Comparison of ENCODE assay signal across 20 cellular contexts in the genomic region with DNA sequence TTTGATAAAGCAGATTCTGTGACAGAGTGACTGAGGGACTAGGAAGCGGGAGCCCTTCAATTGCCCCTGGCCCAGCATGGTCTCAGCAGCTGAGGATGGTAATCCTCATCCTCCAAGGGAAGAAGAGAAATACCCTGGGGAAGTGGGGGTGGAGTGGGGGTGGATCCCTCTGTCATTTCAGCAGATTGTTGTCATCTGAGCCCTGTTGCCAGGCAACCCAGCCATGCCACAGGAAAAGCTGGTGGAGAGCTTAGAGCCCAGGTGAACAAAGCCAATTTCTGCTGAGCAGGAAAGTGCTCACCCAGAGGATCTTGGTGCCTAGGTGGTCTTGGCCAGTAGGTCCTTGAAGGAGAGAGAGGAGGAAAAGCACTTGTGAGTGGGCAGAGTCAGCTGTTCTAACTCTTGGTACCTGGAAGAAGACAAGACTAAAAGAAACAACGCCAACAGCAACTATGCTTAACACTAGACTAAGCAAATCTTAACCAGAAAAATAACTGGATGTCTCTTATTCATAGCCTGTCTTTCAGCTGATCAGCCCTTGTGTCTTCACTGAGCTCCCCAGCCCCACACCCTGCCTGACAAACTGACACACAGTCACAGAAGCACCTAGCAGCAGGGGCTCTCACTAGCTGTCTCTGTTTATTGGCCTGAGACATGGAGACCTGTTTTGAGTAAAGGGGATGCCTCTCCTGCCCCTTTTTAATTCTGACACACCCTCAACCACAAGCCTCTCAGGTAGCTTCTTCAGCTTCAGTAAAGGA. TPM values are rescaled to one million over a fixed set of nuclear protein-coding genes. Genes with fewer than 3 reads are reported as not detected.
A peak's percentile ranks its signal among the peaks of the same experiment; 100 is the strongest.
DNase-seq lines count a peak whose midpoint lies in the region; TF ChIP-seq lines count a peak whose summit lies in the region.
"Had no signal": no experiment of that assay in that cellular context is flagged by ENCODE, and none has a peak within 500 bp of the region (broad histone marks: within the 10 kb centered on the region; RNA-seq: fewer than 3 reads in every experiment).

No MANE protein-coding gene starts in this region.

- no peaks in the 10 kb centered on the region for H3K36me3 ChIP-seq in neural cell (ENCODE audit: insufficient read depth, low read length)
- no peaks in the 10 kb centered on the region for H3K36me3 ChIP-seq in ascending aorta
- H3K36me3 ChIP-seq: HAP-1, neutrophil, Peyer's patch had no signal

- no peak for TF ChIP-seq CTCF in neural cell (IDR thresholded peaks at IDR 0.05; ENCODE audit: poor library complexity, severe bottlenecking)
- no peak for TF ChIP-seq CTCF in GM10248 (IDR thresholded peaks at IDR 0.05; ENCODE audit: control extremely low read depth, extremely low read depth, low read depth, missing control alignments)
- no peak for TF ChIP-seq CTCF in ascending aorta (IDR thresholded peaks at IDR 0.05)

- no peaks in the 10 kb centered on the region for H3K27me3 ChIP-seq in neural cell (ENCODE audit: insufficient read depth, low read depth, low read length)
- no peaks in the 10 kb centered on the region for H3K27me3 ChIP-seq in ascending aorta
- H3K27me3 ChIP-seq: neutrophil, Peyer's patch had no signal

- peak; percentile 39 for DNase-seq in NCI-H1436 (lab: John Stamatoyannopoulos, UW)
- no peak for DNase-seq in NCI-H1436 treated with DMSO at 0.1 percent for 48 hours (lab: John Stamatoyannopoulos, UW)
- DNase-seq in NCI-H187 (lab: John Stamatoyannopoulos, UW), result peak; percentile 60 to 66
- peak; percentile 19 for DNase-seq in RPMI8226
- no peak for DNase-seq in activated CD8-positive, alpha-beta memory T cell treated with anti-CD3 and anti-CD28 coated beads for 24 hours
- DNase-seq in GM10248 (ENCODE audit: extremely low spot score), result no peak
- DNase-seq in ascending aorta (ENCODE audit: low spot score in 2 of 2), result no peak
- DNase-seq: activated B cell treated with CpG ODN at 0.5 μM for 24 hours; Caco-2; effector memory CD8-positive, alpha-beta T cell; foreskin fibroblast; IMR-90; NCI-H1694 treated with DMSO at 0.1 percent for 48 hours; Peyer's patch; stimulated activated naive CD8-positive, alpha-beta T cell treated with anti-CD3 and anti-CD28 coated beads, Interleukin-15, Interleukin-2, amounts not matched to agents 100 U/mL and 50 U/mL, for 24 hours had no signal

- POLR2A ChIA-PET in GM10248 (lab: Yijun Ruan, JAX), result no interaction called here

- TF ChIP-seq EP300 in neural cell (conservative IDR thresholded peaks at IDR 0.05; ENCODE audit: poor library complexity, severe bottlenecking), result peak; percentile 83

- H3K27ac ChIP-seq in neural cell (ENCODE audit: low read length) (peak overlapping the region; percentile 88), ascending aorta (no peak overlapping the region)
- H3K27ac ChIP-seq: A549, neutrophil, Peyer's patch had no signal

- H3K9ac ChIP-seq in neural cell (ENCODE audit: low read length), result peak overlapping the region; percentile 56

- peak overlapping the region; percentile 28 for H2AFZ ChIP-seq in neural cell (ENCODE audit: low read depth, low read length)

- no peaks in the 10 kb centered on the region for H3F3A ChIP-seq in neural cell (ENCODE audit: insufficient read depth, low read length, poor library complexity, severe bottlenecking)

- H3K79me2 ChIP-seq in neural cell (replicated peaks; ENCODE audit: insufficient read depth, low read length), result no peaks in the 10 kb centered on the region

- H3K9me3 ChIP-seq in neural cell (ENCODE audit: low read length) (no peaks in the 10 kb centered on the region), ascending aorta (peaks cover 0 to 6% of the 10 kb centered on the region in 2 donors)
- H3K9me3 ChIP-seq: HAP-1, neutrophil had no signal

- no peaks in the 10 kb centered on the region for H3K9me2 ChIP-seq in neural cell (ENCODE audit: insufficient read depth, low read length)

- H3K4me2 ChIP-seq in neural cell (ENCODE audit: low read length), result peak overlapping the region; percentile 37
- H3K4me2 ChIP-seq: A549 had no signal

- H3K4me1 ChIP-seq in ascending aorta, result no peaks in the 10 kb centered on the region
- H3K4me1 ChIP-seq: A549, Caco-2, HAP-1, Peyer's patch had no signal

- intact Hi-C loops in ascending aorta (cut with DNase I), result no loop called here

- CTCF ChIA-PET in GM10248 (lab: Yijun Ruan, JAX), result interaction anchor here (0.8 to 1.8 kb wide), 3 partner anchors 10 to 65 kb away, joined by 3 to 4 read pairs (median 3); no protein-coding TSS in a partner anchor

- H3K4me3 ChIP-seq in neural cell (ENCODE audit: low read length) (peak overlapping the region; percentile 39), ascending aorta (no peak overlapping the region)
- H3K4me3 ChIP-seq: A549, HAP-1, Peyer's patch had no signal

- no peaks in the 10 kb centered on the region for H4K20me1 ChIP-seq in neural cell (ENCODE audit: insufficient read depth)

- TF ChIP-seq RAD21 in neural cell (conservative IDR thresholded peaks at IDR 0.05), result no peak

TF ChIP-seq in neural cell, 6 proteins besides CTCF, POLR2A, EP300 and RAD21:
- TF ChIP-seq, protein P1, sequence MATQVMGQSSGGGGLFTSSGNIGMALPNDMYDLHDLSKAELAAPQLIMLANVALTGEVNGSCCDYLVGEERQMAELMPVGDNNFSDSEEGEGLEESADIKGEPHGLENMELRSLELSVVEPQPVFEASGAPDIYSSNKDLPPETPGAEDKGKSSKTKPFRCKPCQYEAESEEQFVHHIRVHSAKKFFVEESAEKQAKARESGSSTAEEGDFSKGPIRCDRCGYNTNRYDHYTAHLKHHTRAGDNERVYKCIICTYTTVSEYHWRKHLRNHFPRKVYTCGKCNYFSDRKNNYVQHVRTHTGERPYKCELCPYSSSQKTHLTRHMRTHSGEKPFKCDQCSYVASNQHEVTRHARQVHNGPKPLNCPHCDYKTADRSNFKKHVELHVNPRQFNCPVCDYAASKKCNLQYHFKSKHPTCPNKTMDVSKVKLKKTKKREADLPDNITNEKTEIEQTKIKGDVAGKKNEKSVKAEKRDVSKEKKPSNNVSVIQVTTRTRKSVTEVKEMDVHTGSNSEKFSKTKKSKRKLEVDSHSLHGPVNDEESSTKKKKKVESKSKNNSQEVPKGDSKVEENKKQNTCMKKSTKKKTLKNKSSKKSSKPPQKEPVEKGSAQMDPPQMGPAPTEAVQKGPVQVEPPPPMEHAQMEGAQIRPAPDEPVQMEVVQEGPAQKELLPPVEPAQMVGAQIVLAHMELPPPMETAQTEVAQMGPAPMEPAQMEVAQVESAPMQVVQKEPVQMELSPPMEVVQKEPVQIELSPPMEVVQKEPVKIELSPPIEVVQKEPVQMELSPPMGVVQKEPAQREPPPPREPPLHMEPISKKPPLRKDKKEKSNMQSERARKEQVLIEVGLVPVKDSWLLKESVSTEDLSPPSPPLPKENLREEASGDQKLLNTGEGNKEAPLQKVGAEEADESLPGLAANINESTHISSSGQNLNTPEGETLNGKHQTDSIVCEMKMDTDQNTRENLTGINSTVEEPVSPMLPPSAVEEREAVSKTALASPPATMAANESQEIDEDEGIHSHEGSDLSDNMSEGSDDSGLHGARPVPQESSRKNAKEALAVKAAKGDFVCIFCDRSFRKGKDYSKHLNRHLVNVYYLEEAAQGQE (IDR thresholded peaks at IDR 0.05; ENCODE audit: borderline replicate concordance), result peak; percentile 70
- TF ChIP-seq EZH2 (IDR thresholded peaks at IDR 0.05; ENCODE audit: borderline replicate concordance, insufficient read depth, low read length, poor library complexity, severe bottlenecking), result no peak
- peak; percentile 42 for TF ChIP-seq SMC3 (conservative IDR thresholded peaks at IDR 0.05; ENCODE audit: poor library complexity)
- peak; percentile 29 for TF ChIP-seq MXI1 (conservative IDR thresholded peaks at IDR 0.05; ENCODE audit: poor library complexity, severe bottlenecking)
- TF ChIP-seq POLR2AphosphoS5 (IDR thresholded peaks at IDR 0.05), result peak; percentile 76
- no peak for TF ChIP-seq TAF1 (IDR thresholded peaks at IDR 0.05; ENCODE audit: low read depth)

RNA-seq across cellular contexts. Expression of a gene that starts 40.1 kb away (rescaled TPM):
- 0.84 and 1.5 TPM in 2 replicates for polyA plus RNA-seq in neural cell
- polyA minus RNA-seq in neural cell, result 3.4 TPM in 2 replicates
- not detected for total RNA-seq in ascending aorta
- total RNA-seq: activated B cell treated with CpG ODN at 0.5 μM for 24 hours, bronchial epithelial cell, Caco-2, IMR-90, Peyer's patch had no signal
- polyA plus RNA-seq: A549, IMR-90 had no signal

Comparison
In these comparisons a context has a peak if more than half of its experiments do, and no peak if none do; other contexts are left out.
1. DNase-seq: peak in NCI-H1436 (single experiment), NCI-H187 (2 of 2) and RPMI8226 (single experiment); none in NCI-H1436 treated with DMSO at 0.1 percent for 48 hours (single experiment), activated CD8-positive, alpha-beta memory T cell treated with anti-CD3 and anti-CD28 coated beads for 24 hours (single experiment), GM10248 (single experiment) and ascending aorta (0 of 2).